Comparison of ENCODE assay signal across 1 cellular context in the genomic region with DNA sequence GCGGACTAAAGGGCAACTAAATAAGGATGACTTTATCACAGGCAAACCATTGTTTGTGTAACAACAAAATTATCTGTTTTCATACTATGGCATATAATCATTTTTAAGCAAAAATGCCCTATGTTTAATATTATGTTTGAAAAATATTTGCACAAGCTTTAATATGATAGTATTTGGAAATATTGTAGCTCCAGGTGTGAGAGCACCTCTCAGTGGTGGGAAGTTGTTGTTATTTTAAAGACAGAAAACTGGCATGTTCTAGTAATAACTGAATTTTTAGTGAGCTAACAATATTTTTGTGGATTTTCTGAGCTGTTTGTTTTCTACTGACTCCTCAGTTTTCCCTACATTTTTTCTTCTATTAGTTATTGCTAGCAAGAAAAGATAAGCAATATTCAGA.
TF ChIP-seq lines count a peak whose summit lies in the region.

No MANE protein-coding gene starts in this region.

TF ChIP-seq in HCT116, 20 proteins besides CTCF, POLR2A, EP300 and RAD21 (continued from another document):
- TF ChIP-seq SIN3A (IDR thresholded peaks at IDR 0.05; ENCODE audit: low read depth) = no peak
- TF ChIP-seq YY1 (IDR thresholded peaks at IDR 0.05; ENCODE audit: extremely low read depth, insufficient replicate concordance, low read depth, low read length) = no peak
